In the genomic region with DNA sequence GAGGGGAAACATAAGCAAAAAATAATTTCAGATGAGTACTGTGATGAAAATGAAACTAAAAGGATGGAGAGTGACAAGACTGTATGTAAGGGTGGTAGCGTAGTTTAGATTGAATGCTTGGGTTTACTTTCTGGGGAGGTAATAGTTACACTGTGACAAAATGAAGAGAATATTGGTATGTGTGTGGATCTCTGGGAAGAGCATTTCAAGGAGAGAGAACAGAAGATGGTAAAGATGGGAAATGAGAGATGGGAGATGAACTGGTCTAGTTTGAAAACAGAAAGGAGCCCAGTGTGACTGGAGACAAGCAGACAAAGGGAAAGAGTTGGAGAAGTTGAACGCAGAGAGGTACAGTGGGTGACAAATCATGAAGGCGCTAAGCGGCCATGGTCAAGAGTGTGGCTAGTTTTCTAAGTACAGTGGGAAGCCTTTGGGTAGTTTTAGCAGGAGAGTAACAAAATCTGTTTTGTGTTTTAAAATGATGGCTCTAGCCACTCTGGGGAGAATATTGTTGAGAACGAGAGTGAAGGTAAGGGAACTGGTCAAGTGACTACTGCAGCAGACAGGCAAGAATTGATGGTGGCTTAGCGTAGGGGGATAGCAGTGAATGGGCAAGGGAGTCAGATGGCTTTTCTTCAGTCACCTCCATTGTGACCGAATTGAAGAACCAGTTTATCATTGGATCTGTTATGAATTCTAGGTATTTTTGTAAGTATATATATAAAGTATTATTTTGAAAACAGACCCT, we compare ENCODE assay signal across 13 cellular contexts. TPM values are rescaled to one million over a fixed set of nuclear protein-coding genes. Genes with fewer than 3 reads are reported as not detected.
DNase-seq lines count a peak whose midpoint lies in the region; ATAC-seq and TF ChIP-seq lines count a peak whose summit lies in the region.
"Had no signal": no experiment of that assay in that cellular context is flagged by ENCODE, and none has a peak within 500 bp of the region (broad histone marks: within the 10 kb centered on the region; RNA-seq: fewer than 3 reads in every experiment).

No MANE protein-coding gene starts in this region.

- H3K36me3 ChIP-seq in spleen (no peaks in the 10 kb centered on the region), stomach (no peaks in the 10 kb centered on the region), breast epithelium (no peaks in the 10 kb centered on the region)

- TF ChIP-seq CTCF in spleen (IDR thresholded peaks at IDR 0.05 in 8 of 11, conservative IDR thresholded peaks at IDR 0.05 in 3 of 11) (no peak), stomach (IDR thresholded peaks at IDR 0.05) (no peak), breast epithelium (IDR thresholded peaks at IDR 0.05) (no peak)

- intact Hi-C loops in spleen (cut with DNase I; ENCODE audit: low total_unique reads) = no loop called here
- intact Hi-C loops in stomach (cut with DNase I; ENCODE audit: low total_unique reads) = no loop called here
- intact Hi-C loops in breast epithelium (cut with DNase I; ENCODE audit: low total_unique reads) = no loop called here

- no peaks in the 10 kb centered on the region for H3K9me3 ChIP-seq in spleen
- H3K9me3 ChIP-seq in stomach = no peaks in the 10 kb centered on the region
- H3K9me3 ChIP-seq in breast epithelium = no peaks in the 10 kb centered on the region
- H3K9me3 ChIP-seq: tibial nerve had no signal

- WGBS in spleen, 5 donors = 62 to 77% (median 76%) methylated on average over 7 of the region's 7 CpGs
- 82 to 94% (median 92%) methylated on average over 7 of the region's 7 CpGs for WGBS in stomach, 5 donors

- no peak for TF ChIP-seq POLR2A in spleen (IDR thresholded peaks at IDR 0.05)
- TF ChIP-seq POLR2A in stomach (IDR thresholded peaks at IDR 0.05) = no peak
- TF ChIP-seq POLR2A in breast epithelium (IDR thresholded peaks at IDR 0.05) = no peak

- ATAC-seq in activated CD4-positive, CD25-positive, alpha-beta regulatory T cell treated with anti-CD3 and anti-CD28 coated beads, Interleukin-2, amount 50 U/mL, for 24 hours = peak; percentile 59 to 72
- peak; percentile 65 for ATAC-seq in GM21786 (IDR thresholded peaks at IDR 0.05; ENCODE audit: unreplicated experiment)
- ATAC-seq in HG03469 (IDR thresholded peaks at IDR 0.05; ENCODE audit: unreplicated experiment) = peak; percentile 49

- H3K4me3 ChIP-seq in spleen = peak overlapping the region in 5 of 8 donors; percentile 4 to 59 (median 15)
- peak overlapping the region in 1 of 4 donors; percentile 4 for H3K4me3 ChIP-seq in stomach
- H3K4me3 ChIP-seq in breast epithelium = no peak overlapping the region
- H3K4me3 ChIP-seq: tibial nerve had no signal

- DNase-seq in activated CD4-positive, CD25-positive, alpha-beta regulatory T cell (lab: John Stamatoyannopoulos, UW) = no peak
- DNase-seq in spleen (no peak), NCI-H1694 (lab: John Stamatoyannopoulos, UW) (no peak), stomach (no peak), breast epithelium (ENCODE audit: low spot score in 2 of 2) (no peak)
- DNase-seq: activated T-cell treated with anti-CD3 and anti-CD28 coated beads, Interleukin-2, amount 50 U/mL, for 1 hour; GDM1; hypothalamus; SW 1271 had no signal

- TF ChIP-seq EP300 in stomach (IDR thresholded peaks at IDR 0.05) = no peak

- H3K27me3 ChIP-seq in spleen (replicated peaks in 1 of 7) (no peaks in the 10 kb centered on the region), stomach (no peaks in the 10 kb centered on the region), breast epithelium (no peaks in the 10 kb centered on the region)
- H3K27me3 ChIP-seq: tibial nerve had no signal

- peak overlapping the region in 2 of 8 donors; percentile 29 to 48 for H3K27ac ChIP-seq in spleen
- no peak overlapping the region for H3K27ac ChIP-seq in stomach
- H3K27ac ChIP-seq in breast epithelium = no peak overlapping the region
- H3K27ac ChIP-seq: tibial nerve had no signal

- H3K4me1 ChIP-seq in spleen (peaks cover 0 to 13% (median 3%) of the 10 kb centered on the region in 6 donors), stomach (no peaks in the 10 kb centered on the region), breast epithelium (no peaks in the 10 kb centered on the region)

RNA-seq across cellular contexts. Expression of gene PALS2, which starts 22.6 kb away (rescaled TPM):
- 10 to 100 TPM in 4 of 7 donors, 1 to 10 TPM in 3; 7.8 to 28.8 (median 18.0) TPM for total RNA-seq in spleen
- 1 to 10 TPM; 1.8 to 2.4 (median 1.9) TPM for polyA plus RNA-seq in spleen
- total RNA-seq in stomach = 10 to 100 TPM in 2 of 5 donors, 1 to 10 TPM in 2, under 1 TPM in 1; 0.58 to 27.0 (median 8.9) TPM
- 1 to 10 TPM; 1.3 to 3.5 (median 3.2) TPM for polyA plus RNA-seq in stomach
- 10 to 100 TPM; 17.8 to 32.6 (median 29.2) TPM for total RNA-seq in breast epithelium

Comparison
In these comparisons a context has a peak if more than half of its experiments do, and no peak if none do; other contexts are left out.
1. H3K4me3 ChIP-seq: peak in spleen (5 of 8); none in breast epithelium (0 of 3).
2. Peak in every context shown above with its lines, with median percentiles within 50 percentile points of each other: ATAC-seq.